In the genomic region with DNA sequence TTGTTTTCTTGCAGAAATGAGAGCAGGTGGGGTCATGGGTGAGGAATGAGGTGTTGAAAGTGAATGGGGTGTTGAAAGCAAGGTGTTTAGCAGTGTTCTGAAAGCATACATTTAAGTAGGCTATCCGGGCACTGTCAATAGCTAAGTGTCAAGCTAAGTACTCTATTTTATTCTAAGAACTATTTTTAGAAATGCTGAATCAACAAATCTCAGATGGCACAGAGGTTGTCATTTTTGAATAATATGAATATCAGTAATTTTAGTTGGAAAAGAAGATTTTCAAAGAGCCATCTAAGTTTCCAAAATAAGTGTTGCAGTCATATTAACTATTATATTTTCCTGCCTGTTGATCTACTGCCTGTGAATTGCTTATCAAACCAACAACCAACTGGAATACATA, we compare ENCODE assay signal across 39 cellular contexts. TPM values are rescaled to one million over a fixed set of nuclear protein-coding genes. Genes with fewer than 3 reads are reported as not detected.
"Had no signal": no experiment of that assay in that cellular context is flagged by ENCODE, and none has a peak within 500 bp of the region (broad histone marks: within the 10 kb centered on the region; RNA-seq: fewer than 3 reads in every experiment).

No MANE protein-coding gene starts in this region.

- H3K36me3 Mint-ChIP-seq: activated CD4-positive, alpha-beta memory T cell treated with anti-CD3 and anti-CD28 coated beads for 36 hours; activated naive CD4-positive, alpha-beta T cell treated with anti-CD3 and anti-CD28 coated beads, Interleukin-2, amount 50 U/mL, for 72 hours; activated naive CD8-positive, alpha-beta T cell treated with anti-CD3 and anti-CD28 coated beads for 36 hours had no signal

- H3K4me1 ChIP-seq: adrenal gland, breast epithelium had no signal

- H3K27me3 ChIP-seq: adrenal gland, body of pancreas, brain microvascular endothelial cell, breast epithelium had no signal

- ATAC-seq: activated CD8-positive, alpha-beta T cell treated with anti-CD3 and anti-CD28 coated beads for 36 hours; activated naive CD4-positive, alpha-beta T cell treated with anti-CD3 and anti-CD28 coated beads, Interleukin-2, amount 50 U/mL, for 72 hours; activated T-cell treated with anti-CD3 and anti-CD28 coated beads, Interleukin-2, amount 50 U/mL, for 4 hours; activated T-cell treated with anti-CD3 and anti-CD28 coated beads, Interleukin-2, amount 50 U/mL, for 72 hours; activated T-helper 17 cell treated with anti-CD3 and anti-CD28 coated beads, Interleukin-2, amount 50 U/mL, for 72 hours; body of pancreas; T-helper 17 cell had no signal

- H3K36me3 ChIP-seq: adrenal gland, brain microvascular endothelial cell, breast epithelium had no signal

- H3K27ac Mint-ChIP-seq: activated B cell treated with CpG ODN at 0.5 μM for 24 hours; activated CD4-positive, alpha-beta memory T cell treated with anti-CD3 and anti-CD28 coated beads for 36 hours; activated CD4-positive, alpha-beta T cell treated with anti-CD3 and anti-CD28 coated beads, Interleukin-2, amount 10 ng/mL, durations not matched to agents 24 days and 14 days; activated CD8-positive, alpha-beta T cell treated with anti-CD3 and anti-CD28 coated beads for 36 hours; activated naive CD4-positive, alpha-beta T cell treated with anti-CD3 and anti-CD28 coated beads for 36 hours; activated naive CD4-positive, alpha-beta T cell treated with anti-CD3 and anti-CD28 coated beads, Interleukin-2, amount 50 U/mL, for 72 hours; activated naive CD8-positive, alpha-beta T cell treated with anti-CD3 and anti-CD28 coated beads for 36 hours; activated T-cell treated with anti-CD3 and anti-CD28 coated beads, Interleukin-2, amount 50 U/mL, for 72 hours; activated T-helper 1 cell treated with anti-CD3 and anti-CD28 coated beads, Interleukin-12 subunit alpha, Interleukin-12 subunit beta, Interleukin-2, Interleukin-4 antibody, amounts not matched to agents 30 ng/mL and 10 ng/mL and 1 ng/mL, durations not matched to agents 14 hours and 24 hours and 36 hours; activated T-helper 17 cell treated with anti-CD3 and anti-CD28 coated beads, Interleukin-2, amount 50 U/mL, for 72 hours; T-helper 17 cell had no signal

- H3K27ac ChIP-seq: adrenal gland, body of pancreas, brain microvascular endothelial cell, breast epithelium, VCaP had no signal

- H3K27me3 Mint-ChIP-seq: activated CD4-positive, alpha-beta memory T cell treated with anti-CD3 and anti-CD28 coated beads for 36 hours; activated T-helper 17 cell treated with anti-CD3 and anti-CD28 coated beads, Interleukin-2, amount 50 U/mL, for 72 hours had no signal

- H3K4me1 Mint-ChIP-seq: activated B cell treated with CpG ODN at 0.5 μM for 24 hours; activated CD4-positive, alpha-beta T cell treated with anti-CD3 and anti-CD28 coated beads, Interleukin-2, amount 10 ng/mL, durations not matched to agents 24 days and 14 days; activated T-helper 17 cell treated with anti-CD3 and anti-CD28 coated beads, Interleukin-2, amount 50 U/mL, for 72 hours had no signal

- FAIRE-seq: astrocyte, TTC549 had no signal

- H3K4me3 Mint-ChIP-seq: activated B cell treated with CpG ODN at 0.5 μM for 24 hours; activated CD4-positive, alpha-beta memory T cell treated with anti-CD3 and anti-CD28 coated beads for 36 hours; activated CD4-positive, alpha-beta T cell treated with anti-CD3 and anti-CD28 coated beads, Interleukin-2, amount 10 ng/mL, durations not matched to agents 24 days and 14 days; activated CD8-positive, alpha-beta T cell treated with anti-CD3 and anti-CD28 coated beads for 36 hours; activated naive CD4-positive, alpha-beta T cell treated with anti-CD3 and anti-CD28 coated beads for 36 hours; activated naive CD8-positive, alpha-beta T cell treated with anti-CD3 and anti-CD28 coated beads for 36 hours; activated T-cell treated with anti-CD3 and anti-CD28 coated beads, Interleukin-2, amount 50 U/mL, for 4 hours; activated T-cell treated with anti-CD3 and anti-CD28 coated beads, Interleukin-2, amount 50 U/mL, for 72 hours; activated T-helper 1 cell treated with anti-CD3 and anti-CD28 coated beads, Interleukin-12 subunit alpha, Interleukin-12 subunit beta, Interleukin-2, Interleukin-4 antibody, amounts not matched to agents 30 ng/mL and 10 ng/mL and 1 ng/mL, durations not matched to agents 14 hours and 24 hours and 36 hours; activated T-helper 17 cell treated with anti-CD3 and anti-CD28 coated beads, Interleukin-2, amount 50 U/mL, for 72 hours; T-helper 17 cell had no signal

- H3K9me3 ChIP-seq: adrenal gland, body of pancreas, breast epithelium had no signal

- DNase-seq: activated B cell treated with CpG ODN at 0.5 μM for 24 hours; activated CD4-positive, alpha-beta memory T cell treated with anti-CD3 and anti-CD28 coated beads for 36 hours; activated CD4-positive, alpha-beta T cell treated with anti-CD3 and anti-CD28 coated beads for 4 hours; activated CD4-positive, alpha-beta T cell treated with anti-CD3 and anti-CD28 coated beads, Interleukin-2, amount 10 ng/mL, durations not matched to agents 24 days and 14 days; activated CD4-positive, alpha-beta T cell treated with anti-CD3 and anti-CD28 coated beads, Interleukin-2, amount 50 U/mL, for 1 hour; activated CD4-positive, alpha-beta T cell treated with anti-CD3 and anti-CD28 coated beads, Interleukin-2, amount 50 U/mL, for 4 hours; activated CD4-positive, CD25-positive, alpha-beta regulatory T cell treated with anti-CD3 and anti-CD28 coated beads, Interleukin-2, amount 50 U/mL, for 72 hours; activated CD8-positive, alpha-beta memory T cell treated with anti-CD3 and anti-CD28 coated beads, Interleukin-2, amount 50 U/mL, for 4 hours; activated CD8-positive, alpha-beta T cell treated with anti-CD3 and anti-CD28 coated beads for 36 hours; activated effector memory CD4-positive, alpha-beta T cell treated with anti-CD3 and anti-CD28 coated beads, Interleukin-2, amount 50 U/mL, for 16 hours; activated gamma-delta T cell treated with Interleukin-2 at 50 U/mL for 16 hours; activated naive CD4-positive, alpha-beta T cell; activated naive CD4-positive, alpha-beta T cell treated with anti-CD3 and anti-CD28 coated beads for 36 hours; activated naive CD4-positive, alpha-beta T cell treated with anti-CD3 and anti-CD28 coated beads, Interleukin-2, amount 50 U/mL, for 16 hours; activated naive CD8-positive, alpha-beta T cell treated with anti-CD3 and anti-CD28 coated beads for 36 hours; activated T-cell treated with anti-CD3 and anti-CD28 coated beads for 4 hours; activated T-cell treated with anti-CD3 and anti-CD28 coated beads, Interleukin-2, amount 50 U/mL, for 1 hour; activated T-cell treated with anti-CD3 and anti-CD28 coated beads, Interleukin-2, amount 50 U/mL, for 4 hours; activated T-cell treated with anti-CD3 and anti-CD28 coated beads, Interleukin-2, amount 50 U/mL, for 72 hours; adrenal gland; amniotic stem cell; aorta; body of pancreas; brain microvascular endothelial cell; central memory CD4-positive, alpha-beta T cell; T-helper 17 cell; T-helper 9 cell had no signal

- H3K4me3 ChIP-seq: adrenal gland, body of pancreas, breast epithelium had no signal

- H3K9me3 Mint-ChIP-seq: activated B cell treated with CpG ODN at 0.5 μM for 24 hours; activated CD4-positive, alpha-beta memory T cell treated with anti-CD3 and anti-CD28 coated beads for 36 hours; activated CD4-positive, alpha-beta T cell treated with anti-CD3 and anti-CD28 coated beads, Interleukin-2, amount 10 ng/mL, durations not matched to agents 24 days and 14 days; activated CD8-positive, alpha-beta T cell treated with anti-CD3 and anti-CD28 coated beads for 36 hours; activated naive CD4-positive, alpha-beta T cell treated with anti-CD3 and anti-CD28 coated beads for 36 hours; activated naive CD4-positive, alpha-beta T cell treated with anti-CD3 and anti-CD28 coated beads, Interleukin-2, amount 50 U/mL, for 72 hours; activated naive CD8-positive, alpha-beta T cell treated with anti-CD3 and anti-CD28 coated beads for 36 hours; activated T-cell treated with anti-CD3 and anti-CD28 coated beads, Interleukin-2, amount 50 U/mL, for 4 hours; activated T-cell treated with anti-CD3 and anti-CD28 coated beads, Interleukin-2, amount 50 U/mL, for 72 hours; activated T-helper 1 cell treated with anti-CD3 and anti-CD28 coated beads, Interleukin-12 subunit alpha, Interleukin-12 subunit beta, Interleukin-2, Interleukin-4 antibody, amounts not matched to agents 30 ng/mL and 10 ng/mL and 1 ng/mL, durations not matched to agents 14 hours and 24 hours and 36 hours; activated T-helper 17 cell treated with anti-CD3 and anti-CD28 coated beads, Interleukin-2, amount 50 U/mL, for 72 hours had no signal

RNA-seq across cellular contexts. Expression of a gene that starts 21.7 kb away (rescaled TPM):
- total RNA-seq: activated B cell treated with CpG ODN at 0.5 μM for 24 hours; activated CD8-positive, alpha-beta memory T cell treated with anti-CD3 and anti-CD28 coated beads for 36 hours; activated CD8-positive, alpha-beta T cell treated with anti-CD3 and anti-CD28 coated beads for 36 hours; activated naive CD4-positive, alpha-beta T cell treated with anti-CD3 and anti-CD28 coated beads for 36 hours; activated naive CD8-positive, alpha-beta T cell treated with anti-CD3 and anti-CD28 coated beads for 36 hours; aorta; astrocyte; body of pancreas; breast epithelium; cardiac septum; cerebellum had no signal
- polyA plus RNA-seq: aorta had no signal

RNA-seq across cellular contexts. Expression of a gene that starts 34.7 kb away (rescaled TPM):
- total RNA-seq: activated B cell treated with CpG ODN at 0.5 μM for 24 hours; activated CD4-positive, alpha-beta memory T cell treated with anti-CD3 and anti-CD28 coated beads for 36 hours; activated CD4-positive, alpha-beta T cell treated with anti-CD3 and anti-CD28 coated beads, Interleukin-2, amount 10 ng/mL, durations not matched to agents 24 days and 14 days; activated CD8-positive, alpha-beta memory T cell treated with anti-CD3 and anti-CD28 coated beads for 36 hours; activated CD8-positive, alpha-beta T cell treated with anti-CD3 and anti-CD28 coated beads for 36 hours; activated naive CD8-positive, alpha-beta T cell treated with anti-CD3 and anti-CD28 coated beads for 36 hours; activated T-cell treated with anti-CD3 and anti-CD28 coated beads, Interleukin-2, amount 50 U/mL, for 72 hours; activated T-helper 17 cell treated with anti-CD3 and anti-CD28 coated beads, Interleukin-2, amount 50 U/mL, for 72 hours; adrenal gland; aorta; astrocyte; body of pancreas; breast epithelium; cardiac septum; cerebellum; T-helper 1 cell treated with Interleukin-12 subunit alpha and Interleukin-12 subunit beta and Interleukin-4 antibody, amounts not matched to agents 30 ng/mL and 1 ng/mL, for 36 hours; T-helper 17 cell; T-helper 2 cell treated with Interferon-gamma antibody and Interleukin-4, amounts not matched to agents 100 ng/mL and 5 ng/mL, for 36 hours had no signal
- polyA plus RNA-seq: adrenal gland, aorta had no signal
